ENCODE assay signal across 24 cellular contexts in genomic region chr7:50470250-50471163, GRCh38.
DNase-seq lines count a peak whose midpoint lies in the region; FAIRE-seq and TF ChIP-seq lines count a peak whose summit lies in the region.
"Had no signal": no experiment of that assay in that cellular context is flagged by ENCODE, and none has a peak within 500 bp of the region (broad histone marks: within the 10 kb centered on the region; RNA-seq: fewer than 3 reads in every experiment).

No MANE protein-coding gene starts in this region.

- peak overlapping the region; percentile 70 for H3K27ac ChIP-seq in BLaER1
- H3K27ac ChIP-seq: tibial artery had no signal

- TF ChIP-seq CTCF in GM06990 (IDR thresholded peaks at IDR 0.05; ENCODE audit: insufficient read depth, low read length, poor library complexity, severe bottlenecking) (no peak), fibroblast of mammary gland (conservative IDR thresholded peaks at IDR 0.05; ENCODE audit: control insufficient read depth, insufficient read depth, low read depth, low read length) (no peak)

- FAIRE-seq in HTR-8/SVneo (lab: Jason Lieb, UNC) (no peak), GM19239 (lab: Jason Lieb, UNC) (no peak)
- FAIRE-seq: endometrium, G401.6, GM18507, K562, keratinocyte had no signal

- no peaks in the 10 kb centered on the region for H3K9me3 ChIP-seq in BLaER1
- H3K9me3 ChIP-seq: tibial artery had no signal

- H3K4me3 ChIP-seq in BLaER1 = no peak overlapping the region
- no peak overlapping the region for H3K4me3 ChIP-seq in GM06990 (replicated peaks; ENCODE audit: low read depth, low read length)
- H3K4me3 ChIP-seq in fibroblast of mammary gland (ENCODE audit: control insufficient read depth, low read depth, low read length) = no peak overlapping the region
- H3K4me3 ChIP-seq: K562, tibial artery had no signal

- H3K4me2 ChIP-seq in BLaER1 = peak overlapping the region; percentile 82

- H3K27me3 ChIP-seq in BLaER1 (no peaks in the 10 kb centered on the region), GM06990 (replicated peaks; ENCODE audit: control insufficient read depth, insufficient read depth, low read length) (no peaks in the 10 kb centered on the region; the same call in 1 of the 2 replicates)

- no peaks in the 10 kb centered on the region for H4K20me1 ChIP-seq in BLaER1

- H3K9ac ChIP-seq in BLaER1 = no peak overlapping the region

- H3K36me3 ChIP-seq in BLaER1 = no peaks in the 10 kb centered on the region
- no peaks in the 10 kb centered on the region for H3K36me3 ChIP-seq in GM06990 (ENCODE audit: control insufficient read depth, insufficient read depth, low read length)
- H3K36me3 ChIP-seq: tibial artery had no signal

- DNase-seq in GM06990 (ENCODE audit: extremely low read depth, insufficient read length) (peak; percentile 32), NCI-H345 treated with DMSO at 0.1 percent for 48 hours (lab: John Stamatoyannopoulos, UW; ENCODE audit: unreplicated experiment) (peak; percentile 31), fibroblast of mammary gland (ENCODE audit: low read depth) (peak; percentile 16), HTR-8/SVneo (ENCODE audit: insufficient read length, low spot score) (no peak), NOMO-1 treated with DMSO at 0.1 percent for 48 hours (lab: John Stamatoyannopoulos, UW; ENCODE audit: unreplicated experiment) (no peak), GM19239 (ENCODE audit: insufficient read length, low spot score) (no peak)
- DNase-seq: activated CD4-positive, alpha-beta T cell treated with anti-CD3 and anti-CD28 coated beads, Interleukin-2, amount 50 U/mL, for 4 hours; aorta; caudate nucleus; CD4-positive, CD25-positive, alpha-beta regulatory T cell; glutamatergic neuron; mammary epithelial cell; MM.1S; NCI-H1436 treated with DMSO at 0.1 percent for 48 hours; NCI-H446; stimulated activated CD4-positive, alpha-beta T cell treated with anti-CD3 and anti-CD28 coated beads, Interleukin-15, amount 100 ng/mL, for 24 hours; stimulated activated naive CD8-positive, alpha-beta T cell treated with anti-CD3 and anti-CD28 coated beads, Interleukin-15, amount 100 ng/mL, for 72 hours; tibial artery had no signal

- H3K4me1 ChIP-seq in BLaER1 = peaks cover 39% of the 10 kb centered on the region

Comparison
In these comparisons a context has a peak if more than half of its experiments do, and no peak if none do; other contexts are left out.
1. DNase-seq: peak in GM06990 (single experiment), NCI-H345 treated with DMSO at 0.1 percent for 48 hours (single experiment) and fibroblast of mammary gland (single experiment); none in HTR-8/SVneo (single experiment), NOMO-1 treated with DMSO at 0.1 percent for 48 hours (single experiment) and GM19239 (single experiment).